10 cellular contexts compared by ENCODE assay signal in genomic region chr10:100348389-100348927, GRCh38. TPM values are rescaled to one million over a fixed set of nuclear protein-coding genes. Genes with fewer than 3 reads are reported as not detected.
DNase-seq lines count a peak whose midpoint lies in the region; ATAC-seq and TF ChIP-seq lines count a peak whose summit lies in the region.
"Had no signal": no experiment of that assay in that cellular context is flagged by ENCODE, and none has a peak within 500 bp of the region (broad histone marks: within the 10 kb centered on the region; RNA-seq: fewer than 3 reads in every experiment).

No MANE protein-coding gene starts in this region.

- TF ChIP-seq CTCF in ascending aorta (IDR thresholded peaks at IDR 0.05) (no peak), upper lobe of left lung (IDR thresholded peaks at IDR 0.05) (no peak)

- intact Hi-C loops in cardiac septum (cut with DNase I), result loop anchor here (10.0 kb wide), 1 partner anchor 166 kb away; the partner anchor contains the start of gene SEC31B
- intact Hi-C loops in left ventricle myocardium superior (cut with micrococcal nuclease), result no loop called here
- intact Hi-C loops in ascending aorta (cut with DNase I), result no loop called here

- no peak for ATAC-seq in left ventricle myocardium superior
- ATAC-seq in upper lobe of left lung (ENCODE audit: low FRiP score in 2 of 2), result no peak

- TF ChIP-seq POLR2A in upper lobe of left lung (IDR thresholded peaks at IDR 0.05), result no peak

- H3K27me3 ChIP-seq in ascending aorta (no peaks in the 10 kb centered on the region), layer of hippocampus (ENCODE audit: control insufficient read depth, insufficient read depth, low read length) (no peaks in the 10 kb centered on the region), upper lobe of left lung (no peaks in the 10 kb centered on the region)
- H3K27me3 ChIP-seq: Peyer's patch had no signal

- 44 to 81% methylated on average over 3 of the region's 3 CpGs for WGBS in upper lobe of left lung, 2 donors

- peaks cover 0 to 5% of the 10 kb centered on the region in 2 donors for H3K36me3 ChIP-seq in ascending aorta
- peaks cover 0 to 17% (median 8%) of the 10 kb centered on the region in 4 donors for H3K36me3 ChIP-seq in upper lobe of left lung

- TF ChIP-seq EP300 in upper lobe of left lung (IDR thresholded peaks at IDR 0.05), result no peak

- H3K4me3 ChIP-seq in ascending aorta (peak overlapping the region; percentile 74 to 84), upper lobe of left lung (peak overlapping the region in 3 of 4 donors; percentile 73 to 75 (median 74))

- DNase-seq in cardiac septum (ENCODE audit: low spot score) (peak; percentile 31), left ventricle myocardium superior (no peak), ascending aorta (ENCODE audit: low spot score in 2 of 2) (no peak), upper lobe of left lung (no peak), foreskin melanocyte (no peak), NCI-H1417 treated with DMSO at 0.1 percent for 48 hours (lab: John Stamatoyannopoulos, UW) (no peak), HuH-7 (ENCODE audit: low spot score) (no peak)
- DNase-seq: EL, Peyer's patch had no signal

- H3K4me1 ChIP-seq in ascending aorta (peaks cover 0 to 4% of the 10 kb centered on the region in 2 donors), upper lobe of left lung (peaks cover 14 to 56% (median 15%) of the 10 kb centered on the region in 4 donors)

- no peaks in the 10 kb centered on the region for H3K9me3 ChIP-seq in ascending aorta
- no peaks in the 10 kb centered on the region for H3K9me3 ChIP-seq in upper lobe of left lung
- H3K9me3 ChIP-seq: Peyer's patch had no signal

- no peak overlapping the region for H3K27ac ChIP-seq in ascending aorta
- H3K27ac ChIP-seq in layer of hippocampus (ENCODE audit: low read depth, low read length), result peak overlapping the region; percentile 68
- H3K27ac ChIP-seq in upper lobe of left lung, result peak overlapping the region in 2 of 4 donors; percentile 92 to 93
- H3K27ac ChIP-seq: Peyer's patch had no signal

RNA-seq across cellular contexts. Expression of gene SCD, which starts 1.4 kb away (rescaled TPM):
- total RNA-seq in cardiac septum, result 16.8 TPM
- 13.2 TPM for total RNA-seq in left ventricle myocardium superior
- total RNA-seq in ascending aorta, result 2.9 TPM
- total RNA-seq in upper lobe of left lung, result 100 to 1,000 TPM; 108 to 464 (median 251) TPM

RNA-seq across cellular contexts. Expression of gene PKD2L1, which starts 18.4 kb away (rescaled TPM):
- total RNA-seq in cardiac septum (not detected), left ventricle myocardium superior (not detected), ascending aorta (not detected), upper lobe of left lung (1 to 10 TPM in 5 of 6 donors, under 1 TPM in 1; 0.61 to 8.4 (median 2.0) TPM)
- total RNA-seq: Peyer's patch had no signal
